ENCODE assay signal across 2 cellular contexts in the genomic region with DNA sequence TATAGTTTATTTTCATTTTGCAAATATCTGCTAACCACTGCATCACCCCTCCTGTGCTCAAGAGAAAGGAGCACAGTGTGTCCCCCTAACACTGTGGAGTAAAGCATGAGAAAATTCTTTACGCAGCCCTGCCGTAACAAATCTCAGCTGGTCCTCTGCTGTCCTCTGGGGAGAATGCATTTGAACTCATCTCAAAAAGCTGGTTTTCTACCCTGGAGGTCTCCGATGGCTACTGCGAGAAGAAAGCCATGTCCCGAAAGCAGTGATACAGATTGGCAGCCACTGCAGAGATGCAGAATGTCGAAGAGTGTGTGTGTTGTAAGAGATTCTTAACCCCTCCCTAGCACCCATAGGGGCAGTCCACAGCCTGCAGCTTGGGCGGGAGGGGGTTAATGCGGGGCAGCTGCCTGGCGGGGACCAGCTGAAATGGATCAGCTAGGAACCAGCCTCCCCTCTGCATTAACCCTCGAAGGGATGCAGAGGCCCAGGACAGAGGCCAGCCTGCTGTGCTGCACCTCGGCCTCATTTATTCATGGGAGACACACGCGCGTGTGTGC.
A peak's percentile ranks its signal among the peaks of the same experiment; 100 is the strongest.
TF ChIP-seq lines count a peak whose summit lies in the region.

No MANE protein-coding gene starts in this region.

TF ChIP-seq in HepG2, 621 proteins besides CTCF, POLR2A, EP300 and RAD21:
- TF ChIP-seq ZNF652 (CRISPR knock-in tag; IDR thresholded peaks at IDR 0.05; ENCODE audit: borderline replicate concordance, low read depth) (0 out of 2 replicates have a peak, but pooled peaks have one; percentile 13), RARA (CRISPR knock-in tag; IDR thresholded peaks at IDR 0.05) (no peak)

TF ChIP-seq in H1, 55 proteins besides CTCF, POLR2A, EP300 and RAD21:
- TF ChIP-seq ASH2L (IDR thresholded peaks at IDR 0.05; ENCODE audit: low read length) (no peak), CBX5 (IDR thresholded peaks at IDR 0.05; ENCODE audit: low read depth, low read length) (no peak)
TF ChIP-seq in H1: peak in this region for 0.
